In genomic region chr19:19057317-19057716, GRCh38 we compare ENCODE assay signal across 6 cellular contexts.
"Had no signal": no experiment of that assay in that cellular context is flagged by ENCODE, and none has a peak within 500 bp of the region (broad histone marks: within the 10 kb centered on the region; RNA-seq: fewer than 3 reads in every experiment).

No MANE protein-coding gene starts in this region.

- H3K9ac ChIP-seq: GM23248 had no signal

- H3K4me3 ChIP-seq: GM23248 had no signal

- FAIRE-seq: HTR-8/SVneo had no signal

- H2AFZ ChIP-seq: GM23248 had no signal

- DNase-seq: GM23248, GOT3, H9, HCEC 1CT, KG1 had no signal

- H3K27ac ChIP-seq: GM23248 had no signal
